In the genomic region with DNA sequence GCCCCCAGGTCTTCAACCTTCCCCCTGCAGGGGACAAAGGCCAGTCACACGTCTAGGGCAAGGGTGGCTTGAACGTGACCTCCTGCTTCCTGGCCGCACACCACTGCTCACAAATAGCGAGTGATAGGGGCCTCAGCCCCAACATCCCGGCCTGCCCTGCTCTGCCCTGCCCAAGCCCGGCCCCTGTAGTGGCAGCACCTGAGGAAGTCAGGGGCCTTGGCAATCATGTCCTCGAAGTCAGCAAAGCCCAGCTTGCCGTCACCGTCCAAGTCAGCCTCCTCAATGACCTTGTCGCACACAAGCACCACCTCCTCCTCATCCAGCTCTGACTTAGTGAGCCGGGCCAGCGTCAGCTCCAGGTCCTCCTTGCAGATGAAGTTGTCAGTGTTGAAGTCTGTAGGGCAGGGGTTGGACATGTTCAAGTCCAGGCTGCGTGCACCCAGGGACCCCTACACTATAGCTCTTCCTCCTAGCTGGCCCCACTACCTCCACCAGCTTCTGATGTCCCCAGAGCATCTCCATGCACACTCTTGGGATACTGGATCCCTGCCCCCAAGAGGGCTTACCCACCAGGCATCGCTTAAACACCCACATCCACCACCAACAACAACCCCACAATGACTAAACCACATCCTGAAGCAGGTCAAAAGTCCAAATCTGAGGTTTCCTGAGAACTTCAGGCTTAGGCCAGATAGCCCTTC, we compare ENCODE assay signal across 16 cellular contexts. TPM values are rescaled to one million over a fixed set of nuclear protein-coding genes. Genes with fewer than 3 reads are reported as not detected.
DNase-seq lines count a peak whose midpoint lies in the region; FAIRE-seq and TF ChIP-seq lines count a peak whose summit lies in the region.
"Had no signal": no experiment of that assay in that cellular context is flagged by ENCODE, and none has a peak within 500 bp of the region (broad histone marks: within the 10 kb centered on the region; RNA-seq: fewer than 3 reads in every experiment).

No MANE protein-coding gene starts in this region.

- no peaks in the 10 kb centered on the region for H3K36me3 Mint-ChIP-seq in activated CD4-positive, alpha-beta T cell treated with anti-CD3 and anti-CD28 coated beads, Interleukin-2, amount 10 ng/mL, durations not matched to agents 24 days and 14 days (ENCODE audit: low read depth)
- H3K36me3 Mint-ChIP-seq in chondrocyte (ENCODE audit: low read depth) = peaks cover 2% of the 10 kb centered on the region
- peaks cover 3% of the 10 kb centered on the region for H3K36me3 Mint-ChIP-seq in neural progenitor cell

- peak; percentile 76 for DNase-seq in activated CD4-positive, alpha-beta T cell treated with anti-CD3 and anti-CD28 coated beads, Interleukin-2, amount 10 ng/mL, durations not matched to agents 24 days and 14 days
- no peak for DNase-seq in activated CD4-positive, alpha-beta T cell treated with anti-CD3 and anti-CD28 coated beads for 4 hours
- DNase-seq in MV-4-11 (lab: John Stamatoyannopoulos, UW) (peak; percentile 60), chondrocyte (ENCODE audit: low spot score) (peak; percentile 66), neural progenitor cell (ENCODE audit: low spot score) (no peak), small intestine (no peak), NCI-H1930 (lab: John Stamatoyannopoulos, UW) (no peak), kidney (no peak)
- DNase-seq: DMS 273 treated with DMSO at 0.1 percent for 48 hours, endodermal cell, GM23248, hypothalamus had no signal

- no peak overlapping the region for H3K27ac ChIP-seq in neural progenitor cell
- no peak overlapping the region for H3K27ac ChIP-seq in small intestine (ENCODE audit: low read depth in 1 of 2, low read length in 1 of 2)
- H3K27ac ChIP-seq in kidney (ENCODE audit: low read depth in 2 of 2, low read length in 2 of 2) = no peak overlapping the region
- H3K27ac ChIP-seq: A549, GM23248 had no signal

- H3K79me2 ChIP-seq in neural progenitor cell (ENCODE audit: low read depth) = no peaks in the 10 kb centered on the region

- no peaks in the 10 kb centered on the region for H4K20me1 ChIP-seq in neural progenitor cell (ENCODE audit: low read depth)

- H3K4me1 Mint-ChIP-seq in activated CD4-positive, alpha-beta T cell treated with anti-CD3 and anti-CD28 coated beads, Interleukin-2, amount 10 ng/mL, durations not matched to agents 24 days and 14 days = peaks cover 64% of the 10 kb centered on the region
- peaks cover 2% of the 10 kb centered on the region for H3K4me1 Mint-ChIP-seq in chondrocyte (ENCODE audit: low read depth)
- peaks cover 7% of the 10 kb centered on the region for H3K4me1 Mint-ChIP-seq in neural progenitor cell
- H3K4me1 Mint-ChIP-seq: endodermal cell had no signal

- WGBS in small intestine, 3 donors = 81 to 88% (median 84%) methylated on average over 13 to 14 of the region's 14 CpGs

- H3K4me1 ChIP-seq in neural progenitor cell (no peaks in the 10 kb centered on the region), small intestine (ENCODE audit: control insufficient read depth in 2 of 2, insufficient read depth in 1 of 2, low read depth in 1 of 2, low read length in 1 of 2) (peaks cover 0 to 5% of the 10 kb centered on the region in 2 donors), kidney (ENCODE audit: control insufficient read depth in 1 of 2, insufficient read depth in 1 of 2, low read depth in 1 of 2, low read length in 2 of 2) (peaks cover 0 to 7% of the 10 kb centered on the region in 2 donors)
- H3K4me1 ChIP-seq: A549 had no signal

- no peak for FAIRE-seq in small intestine (lab: Jason Lieb, UNC)
- no peak for FAIRE-seq in kidney (lab: Jason Lieb, UNC)
- FAIRE-seq: A549, urothelium cell line had no signal

- H3K4me2 ChIP-seq in neural progenitor cell = no peak overlapping the region
- H3K4me2 ChIP-seq: A549 had no signal

- TF ChIP-seq CTCF in chondrocyte (IDR thresholded peaks at IDR 0.05) = no peak
- TF ChIP-seq CTCF in neural progenitor cell (IDR thresholded peaks at IDR 0.05) = no peak
- TF ChIP-seq CTCF in kidney (IDR thresholded peaks at IDR 0.05; ENCODE audit: borderline replicate concordance, extremely low read depth, insufficient read depth) = no peak

- no peaks in the 10 kb centered on the region for H3K27me3 ChIP-seq in neural progenitor cell
- no peaks in the 10 kb centered on the region for H3K27me3 ChIP-seq in small intestine (ENCODE audit: control insufficient read depth in 2 of 2, insufficient read depth in 2 of 2, low read length in 2 of 2)

- no peak overlapping the region for H2AFZ ChIP-seq in neural progenitor cell (replicated peaks)
- H2AFZ ChIP-seq: GM23248 had no signal

- H3K4me3 Mint-ChIP-seq in activated CD4-positive, alpha-beta T cell treated with anti-CD3 and anti-CD28 coated beads, Interleukin-2, amount 10 ng/mL, durations not matched to agents 24 days and 14 days = peak overlapping the region; percentile 58
- no peak overlapping the region for H3K4me3 Mint-ChIP-seq in chondrocyte (ENCODE audit: unreplicated experiment)
- no peak overlapping the region for H3K4me3 Mint-ChIP-seq in neural progenitor cell
- H3K4me3 Mint-ChIP-seq: endodermal cell had no signal

- H3K27ac Mint-ChIP-seq in activated CD4-positive, alpha-beta T cell treated with anti-CD3 and anti-CD28 coated beads, Interleukin-2, amount 10 ng/mL, durations not matched to agents 24 days and 14 days = peak overlapping the region; percentile 75
- H3K27ac Mint-ChIP-seq in chondrocyte (ENCODE audit: unreplicated experiment) (no peak overlapping the region), neural progenitor cell (peak overlapping the region; percentile 43)
- H3K27ac Mint-ChIP-seq: endodermal cell had no signal

- no peaks in the 10 kb centered on the region for H3K9me3 ChIP-seq in neural progenitor cell (ENCODE audit: low read depth)
- H3K9me3 ChIP-seq in small intestine (ENCODE audit: control insufficient read depth, low read depth) = no peaks in the 10 kb centered on the region
- H3K9me3 ChIP-seq in kidney (ENCODE audit: control insufficient read depth in 1 of 2, low read length in 2 of 2) = no peaks in the 10 kb centered on the region
- H3K9me3 ChIP-seq: A549 had no signal

- no peaks in the 10 kb centered on the region for H3K27me3 Mint-ChIP-seq in activated CD4-positive, alpha-beta T cell treated with anti-CD3 and anti-CD28 coated beads, Interleukin-2, amount 10 ng/mL, durations not matched to agents 24 days and 14 days
- H3K27me3 Mint-ChIP-seq in chondrocyte (ENCODE audit: low read depth) (no peaks in the 10 kb centered on the region), neural progenitor cell (ENCODE audit: insufficient read depth, low read depth) (peaks cover 8% of the 10 kb centered on the region)

- H3K4me3 ChIP-seq in neural progenitor cell = no peak overlapping the region
- H3K4me3 ChIP-seq in small intestine (ENCODE audit: low read depth in 1 of 2, low read length in 2 of 2) = no peak overlapping the region
- H3K4me3 ChIP-seq in kidney (ENCODE audit: low read length in 2 of 2) = no peak overlapping the region
- H3K4me3 ChIP-seq: A549, GM23248, lung had no signal

- H3K9ac ChIP-seq in neural progenitor cell (no peak overlapping the region), kidney (ENCODE audit: low read length in 2 of 2) (no peak overlapping the region)
- H3K9ac ChIP-seq: GM23248 had no signal

- intact Hi-C loops in activated CD4-positive, alpha-beta T cell treated with anti-CD3 and anti-CD28 coated beads, Interleukin-2, amount 10 ng/mL, durations not matched to agents 24 days and 14 days (cut with micrococcal nuclease) = loop anchor here (5.0 kb wide), 1 partner anchor 58 kb away; no protein-coding TSS in a partner anchor
- intact Hi-C loops in kidney (cut with DNase I) = loop anchor here (5.0 kb wide), 1 partner anchor 138 kb away; no protein-coding TSS in a partner anchor

- H3F3A ChIP-seq in neural progenitor cell (ENCODE audit: low read depth) = no peaks in the 10 kb centered on the region

- no peaks in the 10 kb centered on the region for H3K9me3 Mint-ChIP-seq in activated CD4-positive, alpha-beta T cell treated with anti-CD3 and anti-CD28 coated beads, Interleukin-2, amount 10 ng/mL, durations not matched to agents 24 days and 14 days
- no peaks in the 10 kb centered on the region for H3K9me3 Mint-ChIP-seq in chondrocyte (ENCODE audit: low read depth)
- no peaks in the 10 kb centered on the region for H3K9me3 Mint-ChIP-seq in neural progenitor cell
- H3K9me3 Mint-ChIP-seq: endodermal cell had no signal

- H3K36me3 ChIP-seq in neural progenitor cell (no peaks in the 10 kb centered on the region), small intestine (ENCODE audit: control insufficient read depth in 2 of 2, insufficient read depth in 2 of 2, low read length in 2 of 2) (no peaks in the 10 kb centered on the region), kidney (ENCODE audit: control insufficient read depth in 1 of 2, insufficient read depth in 2 of 2, low read length in 2 of 2) (no peaks in the 10 kb centered on the region)

RNA-seq across cellular contexts. Expression of a gene that starts 13.3 kb away (rescaled TPM):
- not detected in 2 replicates for total RNA-seq in activated CD4-positive, alpha-beta T cell treated with anti-CD3 and anti-CD28 coated beads, Interleukin-2, amount 10 ng/mL, durations not matched to agents 24 days and 14 days
- total RNA-seq in chondrocyte (not detected in 3 replicates), neural progenitor cell (ENCODE audit: low replicate concordance) (not detected in 2 replicates), kidney (not detected)
- polyA plus RNA-seq in small intestine (1 to 10 TPM; 1.7 to 3.8 (median 2.9) TPM), kidney (ENCODE audit: insufficient read depth, low read depth, low replicate concordance) (not detected)
- total RNA-seq: endodermal cell, GM23248, osteoblast had no signal
- polyA plus RNA-seq: A549, GM23248 had no signal

RNA-seq across cellular contexts. Expression of a gene that starts 25.6 kb away (rescaled TPM):
- 1.2 and 1.5 TPM in 2 replicates for total RNA-seq in activated CD4-positive, alpha-beta T cell treated with anti-CD3 and anti-CD28 coated beads, Interleukin-2, amount 10 ng/mL, durations not matched to agents 24 days and 14 days
- 5.7 to 8.8 TPM (median 8.0 TPM) in 3 replicates for total RNA-seq in chondrocyte
- total RNA-seq in neural progenitor cell (ENCODE audit: low replicate concordance) = 40.6 and 52.0 TPM in 2 replicates
- polyA plus RNA-seq in small intestine = 10 to 100 TPM; 12.7 to 56.2 (median 48.8) TPM
- total RNA-seq in kidney = 13.7 TPM
- polyA plus RNA-seq in kidney (ENCODE audit: insufficient read depth, low read depth, low replicate concordance) = 29.9 TPM

RNA-seq across cellular contexts. Expression of a gene that starts 28.2 kb away (rescaled TPM):
- total RNA-seq in activated CD4-positive, alpha-beta T cell treated with anti-CD3 and anti-CD28 coated beads, Interleukin-2, amount 10 ng/mL, durations not matched to agents 24 days and 14 days = 56.8 and 62.3 TPM in 2 replicates
- total RNA-seq in chondrocyte (44.3 to 64.2 TPM (median 58.1 TPM) in 3 replicates), neural progenitor cell (ENCODE audit: low replicate concordance) (11.7 and 18.6 TPM in 2 replicates), kidney (41.6 TPM)
- polyA plus RNA-seq in small intestine (10 to 100 TPM in 1 of 3 donors, 1 to 10 TPM in 2; 7.6 to 16.0 (median 7.8) TPM), kidney (ENCODE audit: insufficient read depth, low read depth, low replicate concordance) (8.5 TPM)

RNA-seq across cellular contexts. Expression of a gene that starts 43.5 kb away (rescaled TPM):
- total RNA-seq in activated CD4-positive, alpha-beta T cell treated with anti-CD3 and anti-CD28 coated beads, Interleukin-2, amount 10 ng/mL, durations not matched to agents 24 days and 14 days = 165 and 169 TPM in 2 replicates
- total RNA-seq in chondrocyte = 42.6 to 50.7 TPM (median 48.7 TPM) in 3 replicates
- 16.0 and 19.3 TPM in 2 replicates for total RNA-seq in neural progenitor cell (ENCODE audit: low replicate concordance)
- polyA plus RNA-seq in small intestine = 10 to 100 TPM; 90.6 to 97.5 (median 95.0) TPM
- 97.2 TPM for total RNA-seq in kidney
- 67.5 TPM for polyA plus RNA-seq in kidney (ENCODE audit: insufficient read depth, low read depth, low replicate concordance)

Comparison
In these comparisons a context has a peak if more than half of its experiments do, and no peak if none do; other contexts are left out.
1. DNase-seq: peak in activated CD4-positive, alpha-beta T cell treated with anti-CD3 and anti-CD28 coated beads, Interleukin-2, amount 10 ng/mL, durations not matched to agents 24 days and 14 days (single experiment), MV-4-11 (single experiment) and chondrocyte (single experiment); none in activated CD4-positive, alpha-beta T cell treated with anti-CD3 and anti-CD28 coated beads for 4 hours (0 of 2), neural progenitor cell (single experiment), small intestine (single experiment), NCI-H1930 (0 of 2) and kidney (single experiment).